8 cellular contexts compared by ENCODE assay signal in the genomic region with DNA sequence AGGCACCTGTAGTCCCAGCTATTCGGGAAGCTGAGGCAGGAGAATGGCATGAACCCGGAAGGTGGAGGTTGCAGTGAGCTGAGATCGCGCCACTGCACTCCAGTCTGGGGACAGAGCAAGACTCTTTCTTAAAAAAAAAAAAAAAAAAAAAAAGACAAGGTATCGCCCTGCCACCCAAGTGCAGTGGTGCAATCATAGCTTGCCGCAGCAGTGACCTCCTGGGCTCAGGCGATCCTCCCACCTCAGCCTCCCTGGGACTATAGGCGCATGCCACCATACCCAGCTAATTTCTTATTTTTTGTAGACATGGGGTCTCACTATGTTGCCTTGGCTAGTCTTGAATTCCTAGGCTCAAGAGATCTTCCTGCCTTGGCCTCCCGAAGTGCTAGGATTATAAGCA. TPM values are rescaled to one million over a fixed set of nuclear protein-coding genes. Genes with fewer than 3 reads are reported as not detected.
DNase-seq lines count a peak whose midpoint lies in the region; ATAC-seq, FAIRE-seq and TF ChIP-seq lines count a peak whose summit lies in the region.
"Not testable (repeated sequence)": the region's sequence is repeated elsewhere in the genome, so short reads cannot be mapped to it uniquely, and the experiment has no call there.

No MANE protein-coding gene starts in this region.

- H3K9me3 Mint-ChIP-seq in GM23338; activated CD8-positive, alpha-beta memory T cell treated with anti-CD3 and anti-CD28 coated beads, Interleukin-2, amount 10 ng/mL, durations not matched to agents 7 days and 5 days (ENCODE audit: low read depth); astrocyte (ENCODE audit: unreplicated experiment); naive thymus-derived CD4-positive, alpha-beta T cell: not testable (repeated sequence)

- not testable (repeated sequence) for H3K9me3 ChIP-seq in A549; astrocyte (ENCODE audit: insufficient read depth, low read depth, low read length); naive thymus-derived CD4-positive, alpha-beta T cell (ENCODE audit: control insufficient read depth in 2 of 3, low read length in 3 of 3); spleen

- WGBS in A549 (ENCODE audit: missing lambda C conversion rate): 93% methylated on average over 9 of the region's 9 CpGs
- whole genome bisulfite sequencing in spleen, 5 donors: 92 to 98% (median 93%) methylated on average over 8 to 9 of the region's 9 CpGs

- H3K27me3 ChIP-seq in GM23338 (ENCODE audit: insufficient read depth); astrocyte (ENCODE audit: insufficient read depth, low read length); naive thymus-derived CD4-positive, alpha-beta T cell (ENCODE audit: control insufficient read depth in 2 of 2, insufficient read depth in 2 of 2, low read length in 2 of 2); spleen (replicated peaks in 1 of 7): not testable (repeated sequence)

- H3K9me2 ChIP-seq in GM23338 (ENCODE audit: insufficient read depth): not testable (repeated sequence)

- H3K4me2 ChIP-seq in A549 (peak overlapping the region; percentile 94; the same call in 2 of the 3 replicates), astrocyte (ENCODE audit: low read length) (peak overlapping the region; percentile 91)
- not testable (repeated sequence) for H3K4me2 ChIP-seq in GM23338

- ATAC-seq in A549; GM23338; activated CD8-positive, alpha-beta memory T cell treated with anti-CD3 and anti-CD28 coated beads, Interleukin-2, amount 10 ng/mL, durations not matched to agents 7 days and 5 days; naive thymus-derived CD4-positive, alpha-beta T cell: not testable (repeated sequence)

- not testable (repeated sequence) for FAIRE-seq in A549 (lab: Jason Lieb, UNC); astrocyte (lab: Jason Lieb, UNC)

- TF ChIP-seq RAD21 in A549 (conservative IDR thresholded peaks at IDR 0.05 in 1 of 2, IDR thresholded peaks at IDR 0.05 in 1 of 2): not testable (repeated sequence)

- not testable (repeated sequence) for H4K20me1 ChIP-seq in GM23338 (replicated peaks; ENCODE audit: insufficient read depth)
- H4K20me1 ChIP-seq in astrocyte (ENCODE audit: insufficient read depth, low read length): peaks cover 43% of the 10 kb centered on the region

- CTCF ChIA-PET in A549 (lab: Yijun Ruan, JAX): interaction anchor here (0.7 to 1.5 kb wide), 2 partner anchors 35 to 45 kb away, joined by 3 read pairs; no protein-coding TSS in a partner anchor
- CTCF ChIA-PET in RWPE1 (lab: Yijun Ruan, JAX): not testable (repeated sequence)
- CTCF ChIA-PET in activated CD8-positive, alpha-beta memory T cell treated with anti-CD3 and anti-CD28 coated beads, Interleukin-2, amount 10 ng/mL, durations not matched to agents 7 days and 5 days (lab: Charles Lee): interaction anchor here (0.9 kb wide), 1 partner anchor 119 kb away, joined by 3 read pairs; no protein-coding TSS in a partner anchor
- CTCF ChIA-PET in naive thymus-derived CD4-positive, alpha-beta T cell (lab: Charles Lee): interaction anchor here (0.6 to 0.7 kb wide), 2 partner anchors 8 to 119 kb away, joined by 3 read pairs; no protein-coding TSS in a partner anchor

- not testable (repeated sequence) for H2AFZ ChIP-seq in GM23338; astrocyte (ENCODE audit: low read depth, low read length)

- H3K4me3 ChIP-seq in A549; GM23338; astrocyte (ENCODE audit: insufficient read depth, low read depth, low read length); naive thymus-derived CD4-positive, alpha-beta T cell (ENCODE audit: low read length): not testable (repeated sequence)
- H3K4me3 ChIP-seq in fibroblast of pulmonary artery (replicated peaks; ENCODE audit: low read depth, low read length): peak overlapping the region; percentile 98
- H3K4me3 ChIP-seq in spleen: peak overlapping the region in 3 of 8 donors; percentile 85 to 97 (median 91)

- not testable (repeated sequence) for H3K27ac Mint-ChIP-seq in GM23338; activated CD8-positive, alpha-beta memory T cell treated with anti-CD3 and anti-CD28 coated beads, Interleukin-2, amount 10 ng/mL, durations not matched to agents 7 days and 5 days
- H3K27ac Mint-ChIP-seq in astrocyte (ENCODE audit: unreplicated experiment): peak overlapping the region; percentile 69
- peak overlapping the region in 8 of 9 donors; percentile 29 to 93 (median 82) for H3K27ac Mint-ChIP-seq in naive thymus-derived CD4-positive, alpha-beta T cell

- not testable (repeated sequence) for TF ChIP-seq POLR2A in A549 (IDR thresholded peaks at IDR 0.05; ENCODE audit: low read length); spleen (IDR thresholded peaks at IDR 0.05)

- POLR2A ChIA-PET in A549 (lab: Yijun Ruan, JAX): interaction anchor here (3.4 kb wide), 1 partner anchor 8 kb away, joined by 27 read pairs; no protein-coding TSS in a partner anchor
- POLR2A ChIA-PET in RWPE1 (lab: Yijun Ruan, JAX; ENCODE audit: low non-redundant PET): not testable (repeated sequence)
- POLR2A ChIA-PET in naive thymus-derived CD4-positive, alpha-beta T cell (lab: Charles Lee): interaction anchor here (0.5 to 4.9 kb wide), 6 partner anchors 9 to 228 kb away, joined by 3 to 88 read pairs (median 26); a partner anchor contains a TSS

- H3K4me3 Mint-ChIP-seq in GM23338 (peak overlapping the region; percentile 84), astrocyte (ENCODE audit: unreplicated experiment) (peak overlapping the region; percentile 91)
- H3K4me3 Mint-ChIP-seq in activated CD8-positive, alpha-beta memory T cell treated with anti-CD3 and anti-CD28 coated beads, Interleukin-2, amount 10 ng/mL, durations not matched to agents 7 days and 5 days: peak overlapping the region; percentile 83
- peak overlapping the region; percentile 57 to 91 (median 83) for H3K4me3 Mint-ChIP-seq in naive thymus-derived CD4-positive, alpha-beta T cell

- TF ChIP-seq EP300 in A549 (IDR thresholded peaks at IDR 0.05): not testable (repeated sequence)

- peaks cover 14% of the 10 kb centered on the region for H3K79me2 ChIP-seq in GM23338 (replicated peaks; ENCODE audit: insufficient read depth)
- H3K79me2 ChIP-seq in astrocyte (ENCODE audit: insufficient read depth, low read length): peaks cover 51% of the 10 kb centered on the region

- not testable (repeated sequence) for DNase-seq in A549 (ENCODE audit: low read depth in 1 of 2, low spot score in 1 of 2); GM23338 (ENCODE audit: low spot score); RWPE1 (ENCODE audit: low spot score); activated CD8-positive, alpha-beta memory T cell treated with anti-CD3 and anti-CD28 coated beads, Interleukin-2, amount 10 ng/mL, durations not matched to agents 7 days and 5 days; astrocyte (ENCODE audit: low read depth); fibroblast of pulmonary artery (ENCODE audit: low read depth); naive thymus-derived CD4-positive, alpha-beta T cell
- peak; percentile 52 for DNase-seq in spleen

- peak overlapping the region; percentile 95 for H3K9ac ChIP-seq in astrocyte (ENCODE audit: low read length)

- intact Hi-C loops in naive thymus-derived CD4-positive, alpha-beta T cell (cut with micrococcal nuclease); spleen (cut with DNase I; ENCODE audit: low total_unique reads): not testable (repeated sequence)

- H3K36me3 Mint-ChIP-seq in GM23338 (ENCODE audit: low read depth) (peaks cover 50% of the 10 kb centered on the region), astrocyte (ENCODE audit: low read depth, unreplicated experiment) (peaks cover 27% of the 10 kb centered on the region)
- H3K36me3 Mint-ChIP-seq in activated CD8-positive, alpha-beta memory T cell treated with anti-CD3 and anti-CD28 coated beads, Interleukin-2, amount 10 ng/mL, durations not matched to agents 7 days and 5 days: peaks cover 43% of the 10 kb centered on the region
- peaks cover 18 to 34% (median 22%) of the 10 kb centered on the region in 5 donors for H3K36me3 Mint-ChIP-seq in naive thymus-derived CD4-positive, alpha-beta T cell

- peaks cover 13% of the 10 kb centered on the region for H3K4me1 ChIP-seq in A549
- not testable (repeated sequence) for H3K4me1 ChIP-seq in GM23338 (ENCODE audit: insufficient read depth)
- H3K4me1 ChIP-seq in astrocyte (ENCODE audit: insufficient read depth, low read length): peaks cover 17% of the 10 kb centered on the region
- peaks cover 20 to 33% of the 10 kb centered on the region in 2 donors for H3K4me1 ChIP-seq in naive thymus-derived CD4-positive, alpha-beta T cell (ENCODE audit: control insufficient read depth in 2 of 2, insufficient read depth in 2 of 2, low read length in 2 of 2)
- H3K4me1 ChIP-seq in spleen: peaks cover 17 to 74% (median 46%) of the 10 kb centered on the region in 6 donors

- H3K27me3 Mint-ChIP-seq in GM23338 (ENCODE audit: insufficient read depth, low read depth, poor library complexity); activated CD8-positive, alpha-beta memory T cell treated with anti-CD3 and anti-CD28 coated beads, Interleukin-2, amount 10 ng/mL, durations not matched to agents 7 days and 5 days; astrocyte (ENCODE audit: low read depth, unreplicated experiment); naive thymus-derived CD4-positive, alpha-beta T cell: not testable (repeated sequence)

- not testable (repeated sequence) for H3F3A ChIP-seq in GM23338 (replicated peaks; ENCODE audit: low read depth)

- H3K27ac ChIP-seq in A549; GM23338 (ENCODE audit: low read depth); astrocyte (ENCODE audit: low read depth, low read length): not testable (repeated sequence)
- H3K27ac ChIP-seq in RWPE1 (0 out of 2 replicates have a peak overlapping the region, but pooled peaks have one; percentile 9), spleen (peak overlapping the region in 2 of 8 donors; percentile 99)
- H3K27ac ChIP-seq in naive thymus-derived CD4-positive, alpha-beta T cell (ENCODE audit: low read depth, low read length): peak overlapping the region; percentile 99

- TF ChIP-seq CTCF in A549 (IDR thresholded peaks at IDR 0.05); GM23338 (conservative IDR thresholded peaks at IDR 0.05; ENCODE audit: low read depth in 2 of 2); RWPE1 (conservative IDR thresholded peaks at IDR 0.05; ENCODE audit: low read depth); astrocyte (IDR thresholded peaks at IDR 0.05; ENCODE audit: insufficient read depth, low read depth, low read length); fibroblast of pulmonary artery (IDR thresholded peaks at IDR 0.05; ENCODE audit: low read length, missing control alignments); spleen (IDR thresholded peaks at IDR 0.05 in 8 of 11, conservative IDR thresholded peaks at IDR 0.05 in 3 of 11): not testable (repeated sequence)

- peaks cover 15% of the 10 kb centered on the region; the same call in 1 of the 2 replicates for H3K36me3 ChIP-seq in GM23338 (ENCODE audit: insufficient read depth)
- peaks cover 36% of the 10 kb centered on the region for H3K36me3 ChIP-seq in astrocyte (ENCODE audit: insufficient read depth, low read length)
- H3K36me3 ChIP-seq in naive thymus-derived CD4-positive, alpha-beta T cell (ENCODE audit: control insufficient read depth in 2 of 3, insufficient read depth in 3 of 3, low read length in 3 of 3): peaks cover 25 to 62% (median 27%) of the 10 kb centered on the region in 3 experiments
- H3K36me3 ChIP-seq in spleen: peaks cover 9 to 61% (median 58%) of the 10 kb centered on the region in 6 donors

- H3K4me1 Mint-ChIP-seq in GM23338; astrocyte (ENCODE audit: low read depth, unreplicated experiment): not testable (repeated sequence)
- peaks cover 38% of the 10 kb centered on the region for H3K4me1 Mint-ChIP-seq in activated CD8-positive, alpha-beta memory T cell treated with anti-CD3 and anti-CD28 coated beads, Interleukin-2, amount 10 ng/mL, durations not matched to agents 7 days and 5 days
- H3K4me1 Mint-ChIP-seq in naive thymus-derived CD4-positive, alpha-beta T cell: peaks cover 21 to 58% (median 46%) of the 10 kb centered on the region in 7 donors

RNA-seq across cellular contexts. Expression of a gene that starts 1.8 kb away (rescaled TPM):
- polyA plus RNA-seq in A549 (2011; rRNA removed) (28.9 and 31.8 TPM in 2 replicates), A549 (2017; fragmentation: RNase III; extraction: RNeasy Plus Mini Kit Qiagen cat#74134 plus additional on column Dnase treatment) (50.7 to 55.8 TPM (median 55.1 TPM) in 3 replicates), GM23338 (2016; fragmentation: Nextera tagmentation; extraction: Ambion mirVana) (12.9 and 18.5 TPM in 2 replicates), spleen (10 to 100 TPM; 25.8 to 43.0 (median 25.9) TPM)
- 52.5 and 61.2 TPM in 2 replicates for polyA plus RNA-seq in A549 (2012; cell fraction: cytosol; rRNA removed)
- 90.0 and 117 TPM in 2 replicates for polyA plus RNA-seq in A549 (2012; cell fraction: nucleus; rRNA removed)
- polyA minus RNA-seq in A549 (2011; rRNA and poly(A)+ RNA removed): 44.1 and 63.9 TPM in 2 replicates
- total RNA-seq in GM23338 (2014; rRNA removed; shearing (Covaris generic)): 17.0 and 22.8 TPM in 2 replicates
- total RNA-seq in activated CD8-positive, alpha-beta memory T cell treated with anti-CD3 and anti-CD28 coated beads, Interleukin-2, amount 10 ng/mL, durations not matched to agents 7 days and 5 days: 10 to 100 TPM; 81.3 to 82.0 TPM
- total RNA-seq in astrocyte (62.2 and 68.9 TPM in 2 replicates), spleen (100 to 1,000 TPM in 1 of 7 donors, 10 to 100 TPM in 6; 68.2 to 115 (median 85.3) TPM)
- 100 to 1,000 TPM; 106 to 303 (median 165) TPM for total RNA-seq in naive thymus-derived CD4-positive, alpha-beta T cell
- 10 to 100 TPM; 54.6 to 73.0 TPM for polyA plus RNA-seq in naive thymus-derived CD4-positive, alpha-beta T cell

RNA-seq across cellular contexts. Expression of a gene that starts 23.0 kb away (rescaled TPM):
- polyA plus RNA-seq in A549 (2011; rRNA removed) (9.9 and 10.4 TPM in 2 replicates), A549 (2017; fragmentation: RNase III; extraction: RNeasy Plus Mini Kit Qiagen cat#74134 plus additional on column Dnase treatment) (16.9 to 21.3 TPM (median 17.4 TPM) in 3 replicates), GM23338 (2016; fragmentation: Nextera tagmentation; extraction: Ambion mirVana) (50.1 and 75.5 TPM in 2 replicates), spleen (100 to 1,000 TPM; 269 to 423 (median 327) TPM)
- polyA plus RNA-seq in A549 (2012; cell fraction: cytosol; rRNA removed): 20.3 and 32.5 TPM in 2 replicates
- polyA plus RNA-seq in A549 (2012; cell fraction: nucleus; rRNA removed): 27.9 and 48.3 TPM in 2 replicates
- 9.6 and 15.2 TPM in 2 replicates for polyA minus RNA-seq in A549 (2011; rRNA and poly(A)+ RNA removed)
- total RNA-seq in GM23338 (2014; rRNA removed; shearing (Covaris generic)): 54.6 and 56.7 TPM in 2 replicates
- 100 to 1,000 TPM; 188 to 267 TPM for total RNA-seq in activated CD8-positive, alpha-beta memory T cell treated with anti-CD3 and anti-CD28 coated beads, Interleukin-2, amount 10 ng/mL, durations not matched to agents 7 days and 5 days
- total RNA-seq in astrocyte (19.0 and 26.7 TPM in 2 replicates), spleen (100 to 1,000 TPM; 167 to 308 (median 255) TPM)
- total RNA-seq in naive thymus-derived CD4-positive, alpha-beta T cell: 100 to 1,000 TPM; 145 to 249 (median 198) TPM
- polyA plus RNA-seq in naive thymus-derived CD4-positive, alpha-beta T cell: 100 to 1,000 TPM in 1 of 2 donors, 10 to 100 TPM in 1; 90.3 to 184 TPM

RNA-seq across cellular contexts. Expression of a gene that starts 45.3 kb away (rescaled TPM):
- polyA plus RNA-seq in A549 (2011; rRNA removed) (14.2 and 17.2 TPM in 2 replicates), A549 (2017; fragmentation: RNase III; extraction: RNeasy Plus Mini Kit Qiagen cat#74134 plus additional on column Dnase treatment) (26.6 to 30.8 TPM (median 29.7 TPM) in 3 replicates), GM23338 (2016; fragmentation: Nextera tagmentation; extraction: Ambion mirVana) (7.3 and 8.7 TPM in 2 replicates), spleen (10 to 100 TPM in 2 of 3 donors, 1 to 10 TPM in 1; 9.2 to 24.9 (median 17.7) TPM)
- polyA plus RNA-seq in A549 (2012; cell fraction: cytosol; rRNA removed): 37.5 and 49.6 TPM in 2 replicates
- 142 and 197 TPM in 2 replicates for polyA plus RNA-seq in A549 (2012; cell fraction: nucleus; rRNA removed)
- polyA minus RNA-seq in A549 (2011; rRNA and poly(A)+ RNA removed): 22.9 and 35.0 TPM in 2 replicates
- total RNA-seq in GM23338 (2014; rRNA removed; shearing (Covaris generic)): 41.2 and 52.2 TPM in 2 replicates
- 10 to 100 TPM; 54.9 to 57.1 TPM for total RNA-seq in activated CD8-positive, alpha-beta memory T cell treated with anti-CD3 and anti-CD28 coated beads, Interleukin-2, amount 10 ng/mL, durations not matched to agents 7 days and 5 days
- total RNA-seq in astrocyte (45.6 and 51.2 TPM in 2 replicates), spleen (10 to 100 TPM; 38.6 to 51.3 (median 47.4) TPM)
- total RNA-seq in naive thymus-derived CD4-positive, alpha-beta T cell: 10 to 100 TPM; 50.4 to 64.9 (median 56.6) TPM
- polyA plus RNA-seq in naive thymus-derived CD4-positive, alpha-beta T cell: 1 to 10 TPM; 2.2 to 7.9 TPM

RNA-seq across cellular contexts. Expression of a gene that starts 46.9 kb away (rescaled TPM):
- polyA plus RNA-seq in A549 (2011; rRNA removed) (16.7 and 18.1 TPM in 2 replicates), A549 (2017; fragmentation: RNase III; extraction: RNeasy Plus Mini Kit Qiagen cat#74134 plus additional on column Dnase treatment) (30.9 to 34.9 TPM (median 34.5 TPM) in 3 replicates), GM23338 (2016; fragmentation: Nextera tagmentation; extraction: Ambion mirVana) (19.8 and 20.8 TPM in 2 replicates), spleen (100 to 1,000 TPM in 1 of 3 donors, 10 to 100 TPM in 2; 29.4 to 109 (median 97.7) TPM)
- polyA plus RNA-seq in A549 (2012; cell fraction: cytosol; rRNA removed): 30.6 and 42.9 TPM in 2 replicates
- polyA plus RNA-seq in A549 (2012; cell fraction: nucleus; rRNA removed): 47.1 and 61.0 TPM in 2 replicates
- 35.2 and 53.1 TPM in 2 replicates for polyA minus RNA-seq in A549 (2011; rRNA and poly(A)+ RNA removed)
- 32.8 and 38.6 TPM in 2 replicates for total RNA-seq in GM23338 (2014; rRNA removed; shearing (Covaris generic))
- 10 to 100 TPM; 71.0 to 73.3 TPM for total RNA-seq in activated CD8-positive, alpha-beta memory T cell treated with anti-CD3 and anti-CD28 coated beads, Interleukin-2, amount 10 ng/mL, durations not matched to agents 7 days and 5 days
- total RNA-seq in astrocyte (55.4 and 61.3 TPM in 2 replicates), spleen (100 to 1,000 TPM in 3 of 7 donors, 10 to 100 TPM in 4; 93.5 to 158 (median 99.9) TPM)
- 10 to 100 TPM; 63.3 to 91.1 (median 88.2) TPM for total RNA-seq in naive thymus-derived CD4-positive, alpha-beta T cell
- 10 to 100 TPM; 12.1 to 21.6 TPM for polyA plus RNA-seq in naive thymus-derived CD4-positive, alpha-beta T cell

RNA-seq across cellular contexts. Expression of a gene that starts 51.1 kb away (rescaled TPM):
- polyA plus RNA-seq in A549 (2011; rRNA removed) (25.8 and 34.6 TPM in 2 replicates), A549 (2017; fragmentation: RNase III; extraction: RNeasy Plus Mini Kit Qiagen cat#74134 plus additional on column Dnase treatment) (39.8 to 44.7 TPM (median 41.2 TPM) in 3 replicates), GM23338 (2016; fragmentation: Nextera tagmentation; extraction: Ambion mirVana) (34.6 and 34.8 TPM in 2 replicates), spleen (100 to 1,000 TPM in 1 of 3 donors, 10 to 100 TPM in 2; 55.3 to 103 (median 72.4) TPM)
- polyA plus RNA-seq in A549 (2012; cell fraction: cytosol; rRNA removed): 51.7 and 58.0 TPM in 2 replicates
- 95.5 and 97.4 TPM in 2 replicates for polyA plus RNA-seq in A549 (2012; cell fraction: nucleus; rRNA removed)
- polyA minus RNA-seq in A549 (2011; rRNA and poly(A)+ RNA removed): 63.3 and 67.9 TPM in 2 replicates
- 33.3 and 40.4 TPM in 2 replicates for total RNA-seq in GM23338 (2014; rRNA removed; shearing (Covaris generic))
- 10 to 100 TPM; 62.0 to 69.8 TPM for total RNA-seq in activated CD8-positive, alpha-beta memory T cell treated with anti-CD3 and anti-CD28 coated beads, Interleukin-2, amount 10 ng/mL, durations not matched to agents 7 days and 5 days
- total RNA-seq in astrocyte (26.8 and 31.4 TPM in 2 replicates), spleen (10 to 100 TPM; 55.0 to 85.8 (median 63.6) TPM)
- total RNA-seq in naive thymus-derived CD4-positive, alpha-beta T cell: 100 to 1,000 TPM in 4 of 5 experiments, 10 to 100 TPM in 1; 68.6 to 133 (median 113) TPM
- polyA plus RNA-seq in naive thymus-derived CD4-positive, alpha-beta T cell: 10 to 100 TPM; 36.8 to 56.8 TPM
